Comparison of ENCODE assay signal across 8 cellular contexts in genomic region chr12:65602579-65603295, GRCh38.
DNase-seq lines count a peak whose midpoint lies in the region; ATAC-seq, FAIRE-seq and TF ChIP-seq lines count a peak whose summit lies in the region.

No MANE protein-coding gene starts in this region.

- no peak overlapping the region for H3K4me2 ChIP-seq in parathyroid adenoma (ENCODE audit: low read length)

- ATAC-seq in Right ventricle myocardium inferior = peak; percentile 97
- no peak for ATAC-seq in HG02981 (IDR thresholded peaks at IDR 0.05; ENCODE audit: unreplicated experiment)

- H3K9ac ChIP-seq in parathyroid adenoma = no peak overlapping the region

- no peak overlapping the region for H3K4me3 ChIP-seq in parathyroid adenoma (ENCODE audit: low read depth, low read length)

- H3K4me1 ChIP-seq in parathyroid adenoma = no peaks in the 10 kb centered on the region

- peak; percentile 95 for FAIRE-seq in H54 (lab: Jason Lieb, UNC)

- H3K9me3 ChIP-seq in parathyroid adenoma (ENCODE audit: control insufficient read depth, low read length) = no peaks in the 10 kb centered on the region

- no peaks in the 10 kb centered on the region for H3K36me3 ChIP-seq in parathyroid adenoma (ENCODE audit: control insufficient read depth, insufficient read depth, low read length)

- DNase-seq in DMS53 treated with DMSO at 0.1 percent for 48 hours (lab: John Stamatoyannopoulos, UW; ENCODE audit: unreplicated experiment) (peak; percentile 83), H54 (ENCODE audit: insufficient read length, low spot score) (peak; percentile 51), NCI-H524 (lab: John Stamatoyannopoulos, UW) (peak; percentile 40 to 52), Right ventricle myocardium inferior (ENCODE audit: missing footprints) (peak; percentile 78), mesenteric fat pad (ENCODE audit: low spot score) (no peak)
- DNase-seq in activated naive CD4-positive, alpha-beta T cell treated with anti-CD3 and anti-CD28 coated beads, Interleukin-2, amount 50 U/mL, for 16 hours = peak; percentile 23

- peak overlapping the region; percentile 20 for H2AFZ ChIP-seq in parathyroid adenoma

- H3K27me3 ChIP-seq in parathyroid adenoma (ENCODE audit: control insufficient read depth, insufficient read depth, low read length) = no peaks in the 10 kb centered on the region

- no peak for TF ChIP-seq POLR2A in H54 (IDR thresholded peaks at IDR 0.05; ENCODE audit: low read depth, low read length)

- no peaks in the 10 kb centered on the region for H3K79me2 ChIP-seq in parathyroid adenoma

- peak; percentile 42 for TF ChIP-seq CTCF in parathyroid adenoma (IDR thresholded peaks at IDR 0.05)

- intact Hi-C loops in Right ventricle myocardium inferior (cut with DNase I) = loop anchor here (5.0 to 10.0 kb wide), 2 partner anchors 382 to 485 kb away; no protein-coding TSS in a partner anchor

- no peak overlapping the region for H3K27ac ChIP-seq in parathyroid adenoma
